ENCODE assay signal across 9 cellular contexts in the genomic region with DNA sequence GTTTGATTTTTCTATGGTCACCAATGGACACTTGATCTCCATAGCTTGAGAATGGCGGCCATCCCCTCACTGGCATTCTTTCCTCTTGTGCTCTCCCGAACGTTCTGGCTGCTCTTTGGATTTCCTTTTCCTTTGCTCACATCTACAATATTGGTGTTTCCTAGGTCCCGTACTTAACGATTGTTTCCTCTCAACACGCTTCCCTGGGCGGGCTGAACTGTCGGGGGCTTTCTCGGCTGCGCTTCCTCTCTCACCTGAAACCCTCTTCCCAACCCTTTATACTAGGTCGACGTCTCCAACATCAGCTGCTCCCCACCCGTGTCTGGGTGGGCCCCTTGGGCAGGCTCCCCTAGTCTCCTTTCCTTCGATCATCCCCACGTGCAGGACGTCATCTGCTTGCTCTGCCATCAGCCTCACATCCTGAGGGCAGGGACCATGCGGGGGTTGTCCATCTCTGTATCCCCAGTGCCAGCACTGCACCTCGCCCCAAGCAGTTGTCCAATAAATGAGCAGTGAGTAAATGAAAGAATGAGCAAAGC. TPM values are rescaled to one million over a fixed set of nuclear protein-coding genes. Genes with fewer than 3 reads are reported as not detected.
DNase-seq lines count a peak whose midpoint lies in the region; ATAC-seq, FAIRE-seq and TF ChIP-seq lines count a peak whose summit lies in the region.
"Had no signal": no experiment of that assay in that cellular context is flagged by ENCODE, and none has a peak within 500 bp of the region (broad histone marks: within the 10 kb centered on the region; RNA-seq: fewer than 3 reads in every experiment).

No MANE protein-coding gene starts in this region.

- H3K9ac ChIP-seq in Loucy (ENCODE audit: low read depth, low read length, poor library complexity, severe bottlenecking) (peak overlapping the region; percentile 83), endocrine pancreas (ENCODE audit: control insufficient read depth, insufficient read depth, low read length) (peak overlapping the region; percentile 82)

- H3K27me3 ChIP-seq in Loucy (ENCODE audit: insufficient read depth, low read length, poor library complexity, severe bottlenecking) (no peaks in the 10 kb centered on the region), endocrine pancreas (ENCODE audit: control insufficient read depth, insufficient read depth, low read length) (no peaks in the 10 kb centered on the region), osteoblast (ENCODE audit: insufficient read depth, low read length) (no peaks in the 10 kb centered on the region)

- H3K4me3 ChIP-seq in Loucy (ENCODE audit: low read length, poor library complexity, severe bottlenecking) (peak overlapping the region; percentile 97), endocrine pancreas (ENCODE audit: control insufficient read depth, insufficient read depth, low read length) (peak overlapping the region; percentile 49), osteoblast (ENCODE audit: insufficient read depth, low read length) (peak overlapping the region; percentile 99)

- no peaks in the 10 kb centered on the region for H4K20me1 ChIP-seq in Loucy (ENCODE audit: insufficient read depth, low read length, poor library complexity, severe bottlenecking)
- H4K20me1 ChIP-seq in osteoblast (ENCODE audit: insufficient read depth, low read length) = peaks cover 11% of the 10 kb centered on the region

- H3K9me2 ChIP-seq in Loucy (replicated peaks; ENCODE audit: low read depth, low read length) = no peaks in the 10 kb centered on the region

- H3K4me2 ChIP-seq in Loucy (ENCODE audit: low read depth, low read length, poor library complexity, severe bottlenecking) = peak overlapping the region; percentile 91
- peak overlapping the region; percentile 93 for H3K4me2 ChIP-seq in osteoblast (ENCODE audit: insufficient read depth, low read length)

- H3K36me3 ChIP-seq in Loucy (ENCODE audit: insufficient read depth, low read length) = no peaks in the 10 kb centered on the region
- no peaks in the 10 kb centered on the region for H3K36me3 ChIP-seq in endocrine pancreas (ENCODE audit: control insufficient read depth, insufficient read depth, low read length)
- no peaks in the 10 kb centered on the region for H3K36me3 ChIP-seq in osteoblast (ENCODE audit: insufficient read depth, low read length)

- H3K4me1 ChIP-seq in Loucy (ENCODE audit: insufficient read depth, low read length, poor library complexity, severe bottlenecking) (peaks cover 32% of the 10 kb centered on the region), endocrine pancreas (ENCODE audit: control insufficient read depth, insufficient read depth, low read length) (peaks cover 4% of the 10 kb centered on the region), osteoblast (ENCODE audit: insufficient read depth, low read length) (peaks cover 8% of the 10 kb centered on the region)

- H3K27ac ChIP-seq in osteoblast (ENCODE audit: low read depth, low read length) = peak overlapping the region; percentile 73

- H2AFZ ChIP-seq in Loucy (ENCODE audit: low read length) (peak overlapping the region; percentile 92), osteoblast (ENCODE audit: low read length) (peak overlapping the region; percentile 96)

- no peak for FAIRE-seq in urothelium cell line (lab: Jason Lieb, UNC)

- TF ChIP-seq CTCF in Loucy (conservative IDR thresholded peaks at IDR 0.05; ENCODE audit: low read length) (no peak), osteoblast (IDR thresholded peaks at IDR 0.05; ENCODE audit: extremely low read depth, low read depth, low read length) (no peak)

- H3K79me2 ChIP-seq in Loucy (ENCODE audit: insufficient read depth, low read length) = peaks cover 22% of the 10 kb centered on the region
- peaks cover 42% of the 10 kb centered on the region for H3K79me2 ChIP-seq in osteoblast (ENCODE audit: insufficient read depth, low read length)

- peak; percentile 58 for DNase-seq in osteoblast (ENCODE audit: insufficient read length, low spot score, missing footprints)
- DNase-seq in urothelium cell line (ENCODE audit: low spot score) = no peak
- no peak for DNase-seq in NCI-H82 treated with DMSO at 0.1 percent for 48 hours (lab: John Stamatoyannopoulos, UW; ENCODE audit: unreplicated experiment)
- no peak for DNase-seq in RKO (ENCODE audit: low spot score)

- ATAC-seq in GM18499 (IDR thresholded peaks at IDR 0.05; ENCODE audit: insufficient read depth, unreplicated experiment) (peak; percentile 6), HG03135 (IDR thresholded peaks at IDR 0.05; ENCODE audit: unreplicated experiment) (no peak)

- H3F3A ChIP-seq in Loucy (ENCODE audit: low read depth) = no peaks in the 10 kb centered on the region

- H3K9me3 ChIP-seq in Loucy (ENCODE audit: insufficient read depth, low read depth, low read length) (no peaks in the 10 kb centered on the region), endocrine pancreas (ENCODE audit: control insufficient read depth, low read length) (no peaks in the 10 kb centered on the region), osteoblast (ENCODE audit: low read depth, low read length) (no peaks in the 10 kb centered on the region)

RNA-seq across cellular contexts. Expression of a gene that starts 0.6 kb away (rescaled TPM):
- total RNA-seq in osteoblast = 21.2 and 28.2 TPM in 2 replicates

RNA-seq across cellular contexts. Expression of a gene that starts 34.7 kb away (rescaled TPM):
- total RNA-seq in osteoblast = not detected in 2 replicates
- total RNA-seq: T-helper 2 cell treated with Interferon-gamma antibody and Interleukin-4, amounts not matched to agents 100 ng/mL and 5 ng/mL, for 36 hours had no signal

Comparison
In these comparisons a context has a peak if more than half of its experiments do, and no peak if none do; other contexts are left out.
1. H3K4me3 ChIP-seq: peak in every context shown above with its lines; median percentile 99 in osteoblast; 97 in Loucy; 49 in endocrine pancreas.